In genomic region chr2:37231251-37232130, GRCh38 we compare ENCODE assay signal across 8 cellular contexts. TPM values are rescaled to one million over a fixed set of nuclear protein-coding genes. Genes with fewer than 3 reads are reported as not detected.
A peak's percentile ranks its signal among the peaks of the same experiment; 100 is the strongest.
DNase-seq lines count a peak whose midpoint lies in the region; ATAC-seq and TF ChIP-seq lines count a peak whose summit lies in the region.

Gene CEBPZ (minus strand): TSS chr2:37231596. CDS start chr2:37231567, 29 bp downstream.
Gene NDUFAF7 (plus strand): TSS chr2:37231658. CDS start chr2:37231706, 48 bp downstream.

- H3K4me3 ChIP-seq in RWPE2 (ENCODE audit: severe bottlenecking) (peak within 1 kb of the TSS; percentile 77), foreskin fibroblast (ENCODE audit: low read depth in 1 of 2, low read length in 2 of 2) (peak within 1 kb of the TSS; percentile 62 to 97), stomach smooth muscle (ENCODE audit: low read length in 2 of 2) (peak within 1 kb of the TSS; percentile 90 to 99)

- ATAC-seq in RWPE2 (ENCODE audit: low read depth) = peak; percentile 95

- H3K27ac ChIP-seq in RWPE2 (ENCODE audit: poor library complexity, severe bottlenecking) = peak within 1 kb of the TSS; percentile 66
- H3K27ac ChIP-seq in stomach smooth muscle (ENCODE audit: low read length) = peak within 1 kb of the TSS; percentile 94

- H3K4me1 ChIP-seq in RWPE2 (ENCODE audit: insufficient read depth, poor library complexity, severe bottlenecking) (peaks cover 11% of the 10 kb centered on the region), stomach smooth muscle (ENCODE audit: control insufficient read depth, insufficient read depth, low read length) (peaks cover 26% of the 10 kb centered on the region)

- no peaks in the 10 kb centered on the region for H3K9me3 ChIP-seq in RWPE2 (ENCODE audit: severe bottlenecking)
- no peaks in the 10 kb centered on the region for H3K9me3 ChIP-seq in stomach smooth muscle (ENCODE audit: control insufficient read depth in 2 of 2, low read length in 2 of 2)

- peaks cover 56% of the 10 kb centered on the region for H3K36me3 ChIP-seq in RWPE2 (ENCODE audit: low read depth)
- peaks cover 13 to 16% of the 10 kb centered on the region in 2 donors for H3K36me3 ChIP-seq in stomach smooth muscle (ENCODE audit: control insufficient read depth in 2 of 2, insufficient read depth in 2 of 2, low read length in 2 of 2)

- H3K27me3 ChIP-seq in RWPE2 (ENCODE audit: insufficient read depth, poor library complexity, severe bottlenecking) = no peaks in the 10 kb centered on the region
- H3K27me3 ChIP-seq in stomach smooth muscle (ENCODE audit: control insufficient read depth in 1 of 2, insufficient read depth in 2 of 2, low read length in 2 of 2) = no peaks in the 10 kb centered on the region

- H3K36me3 Mint-ChIP-seq in neural crest cell (ENCODE audit: low read depth) = peaks cover 5% of the 10 kb centered on the region

- H3K27me3 Mint-ChIP-seq in neural crest cell (ENCODE audit: low read depth) = no peaks in the 10 kb centered on the region

- peaks cover 8% of the 10 kb centered on the region for H3K4me1 Mint-ChIP-seq in neural crest cell

- peaks cover 2% of the 10 kb centered on the region for H3K9me3 Mint-ChIP-seq in neural crest cell

- H3K27ac Mint-ChIP-seq in neural crest cell (ENCODE audit: unreplicated experiment) = no peak within 1 kb of the TSS

- H3K9ac ChIP-seq in stomach smooth muscle (ENCODE audit: low read length in 2 of 2) = peak within 1 kb of the TSS; percentile 95 to 99

- no peak for TF ChIP-seq CTCF in RWPE2 (IDR thresholded peaks at IDR 0.05; ENCODE audit: poor library complexity, severe bottlenecking)
- no peak for TF ChIP-seq CTCF in foreskin fibroblast (IDR thresholded peaks at IDR 0.05; ENCODE audit: low read depth, low read length)
- no peak for TF ChIP-seq CTCF in neural crest cell (conservative IDR thresholded peaks at IDR 0.05)

- DNase-seq in EL (peak; percentile 94), GOT3 (lab: John Stamatoyannopoulos, UW) (peak; percentile 48), LHCN-M2 (ENCODE audit: low read depth) (peak; percentile 89), RWPE2 (ENCODE audit: low spot score) (peak; percentile 84), foreskin fibroblast (peak; percentile 89 to 96), neural crest cell (ENCODE audit: low read depth, low spot score) (peak; percentile 74)
- peak; percentile 83 for DNase-seq in activated T-helper 9 cell treated with anti-CD3 and anti-CD28 coated beads, Interleukin-2, amount 50 U/mL, for 16 hours (ENCODE audit: low read depth)

- H3K4me3 Mint-ChIP-seq in neural crest cell = no peak within 1 kb of the TSS

RNA-seq across cellular contexts. Expression of gene CEBPZ, which starts in this region (rescaled TPM):
- 45.4 and 50.4 TPM in 2 replicates for total RNA-seq in LHCN-M2 (2014; rRNA removed)
- polyA plus RNA-seq in LHCN-M2 (2012) = 12.0 TPM
- total RNA-seq in neural crest cell = 55.0 and 60.4 TPM in 2 replicates

RNA-seq across cellular contexts. Expression of gene NDUFAF7, which starts in this region (rescaled TPM):
- total RNA-seq in LHCN-M2 (2014; rRNA removed) = 11.8 and 13.6 TPM in 2 replicates
- polyA plus RNA-seq in LHCN-M2 (2012) = 4.9 TPM
- 21.9 and 25.1 TPM in 2 replicates for total RNA-seq in neural crest cell

Comparison
In these comparisons a context has a peak if more than half of its experiments do, and no peak if none do; other contexts are left out.
1. Peak in every context shown above with its lines: DNase-seq, ATAC-seq, H3K4me3 ChIP-seq and H3K27ac ChIP-seq.